ENCODE assay signal across 9 cellular contexts in genomic region chr1:170929835-170930554, GRCh38. TPM values are rescaled to one million over a fixed set of nuclear protein-coding genes. Genes with fewer than 3 reads are reported as not detected.
DNase-seq lines count a peak whose midpoint lies in the region; ATAC-seq, FAIRE-seq and TF ChIP-seq lines count a peak whose summit lies in the region.
"Had no signal": no experiment of that assay in that cellular context is flagged by ENCODE, and none has a peak within 500 bp of the region (broad histone marks: within the 10 kb centered on the region; RNA-seq: fewer than 3 reads in every experiment).

No MANE protein-coding gene starts in this region.

- no peaks in the 10 kb centered on the region for H3K9me3 Mint-ChIP-seq in Calu3 (ENCODE audit: low read depth, unreplicated experiment)

- FAIRE-seq in pancreas (lab: Jason Lieb, UNC), result peak; percentile 56

- no peak overlapping the region for H3K27ac Mint-ChIP-seq in Calu3 (ENCODE audit: unreplicated experiment)
- H3K27ac Mint-ChIP-seq: activated naive CD8-positive, alpha-beta T cell had no signal

- intact Hi-C loops in Calu3 (cut with micrococcal nuclease; ENCODE audit: unreplicated experiment) (loop anchor here (1.0 to 5.0 kb wide), 3 partner anchors 163 to 920 kb away; no protein-coding TSS in a partner anchor), pancreas (cut with DNase I) (no loop called here)

- no peaks in the 10 kb centered on the region for H3K27me3 Mint-ChIP-seq in Calu3 (ENCODE audit: unreplicated experiment)

- TF ChIP-seq CTCF in Calu3 (IDR thresholded peaks at IDR 0.05; ENCODE audit: unreplicated experiment) (peak; percentile 73), WERI-Rb-1 (IDR thresholded peaks at IDR 0.05; ENCODE audit: low read depth, low read length) (0 out of 2 replicates have a peak, but pooled peaks have one; percentile 34), pancreas (IDR thresholded peaks at IDR 0.05) (peak; percentile 28 to 62 (median 62))

- H3K27ac ChIP-seq in WERI-Rb-1 (no peak overlapping the region), pancreas (no peak overlapping the region)

- H3K9me3 ChIP-seq in WERI-Rb-1 (ENCODE audit: severe bottlenecking), result no peaks in the 10 kb centered on the region
- H3K9me3 ChIP-seq in pancreas, result no peaks in the 10 kb centered on the region

- 10 to 13% methylated on average over 7 of the region's 7 CpGs for WGBS in pancreas, 2 donors

- DNase-seq in Calu3, result peak; percentile 38
- DNase-seq in NCI-H187 treated with DMSO at 0.1 percent for 48 hours (lab: John Stamatoyannopoulos, UW), result peak; percentile 74
- peak; percentile 6 for DNase-seq in WERI-Rb-1
- DNase-seq in germinal center (ENCODE audit: low spot score), result peak; percentile 51
- DNase-seq in pancreas, result peak in 1 of 6 donors; percentile 16
- no peak for DNase-seq in activated effector memory CD4-positive, alpha-beta T cell treated with anti-CD3 and anti-CD28 coated beads, Interleukin-2, amount 50 U/mL, for 16 hours

- no TSS peak for BruUV-seq in Calu3 (replicated peaks; lab: Mats Ljungman, UMichigan)

- H3K27me3 ChIP-seq in WERI-Rb-1 (ENCODE audit: insufficient read depth, low read depth, severe bottlenecking), result no peaks in the 10 kb centered on the region
- H3K27me3 ChIP-seq in pancreas, result no peaks in the 10 kb centered on the region

- H3K4me3 ChIP-seq in WERI-Rb-1 (ENCODE audit: low read depth, low read length) (no peak overlapping the region), pancreas (no peak overlapping the region)

- H3K4me1 ChIP-seq in pancreas, result no peaks in the 10 kb centered on the region

- peak; percentile 91 for ATAC-seq in GM18870 (IDR thresholded peaks at IDR 0.05; ENCODE audit: unreplicated experiment)
- peak; percentile 91 for ATAC-seq in HG03039 (IDR thresholded peaks at IDR 0.05; ENCODE audit: unreplicated experiment)
- peak in 3 of 4 donors; percentile 87 to 93 (median 88) for ATAC-seq in pancreas

- H3K36me3 Mint-ChIP-seq in Calu3 (ENCODE audit: insufficient read depth, unreplicated experiment), result no peaks in the 10 kb centered on the region
- H3K36me3 Mint-ChIP-seq: activated naive CD8-positive, alpha-beta T cell had no signal

- H3K36me3 ChIP-seq in WERI-Rb-1 (no peaks in the 10 kb centered on the region), pancreas (no peaks in the 10 kb centered on the region)

- H3K4me1 Mint-ChIP-seq in Calu3 (ENCODE audit: low read depth, unreplicated experiment), result no peaks in the 10 kb centered on the region

- CTCF ChIA-PET in Calu3 (lab: Charles Lee), result interaction anchor here (0.6 to 1.3 kb wide), 8 partner anchors 34 to 1001 kb away, joined by 3 to 7 read pairs (median 3); partner anchors contain the start of genes KIFAP3 and PRRX1

- no peak overlapping the region for H3K4me3 Mint-ChIP-seq in Calu3 (ENCODE audit: low read depth, unreplicated experiment)
- H3K4me3 Mint-ChIP-seq: activated naive CD8-positive, alpha-beta T cell had no signal

RNA-seq across cellular contexts. Expression of gene MROH9, which starts 5.3 kb away (rescaled TPM):
- total RNA-seq in Calu3 (2022) (not detected in 2 replicates), pancreas (not detected)
- not detected for polyA plus RNA-seq in pancreas
